Comparison of ENCODE assay signal across 8 cellular contexts in genomic region chr10:69958232-69958902, GRCh38.
A peak's percentile ranks its signal among the peaks of the same experiment; 100 is the strongest.
DNase-seq lines count a peak whose midpoint lies in the region; TF ChIP-seq lines count a peak whose summit lies in the region.

No MANE protein-coding gene starts in this region.

- TF ChIP-seq CTCF in HFF-Myc (IDR thresholded peaks at IDR 0.05; ENCODE audit: low read depth, low read length, missing control alignments) (peak; percentile 92), ascending aorta (IDR thresholded peaks at IDR 0.05) (peak; percentile 54 to 80 (median 72))

- intact Hi-C loops in ascending aorta (cut with DNase I) = loop anchor here (2.0 kb wide), 1 partner anchor 172 kb away; no protein-coding TSS in a partner anchor

- H3K27ac ChIP-seq in ascending aorta (no peak overlapping the region), iPS DF 6.9 (ENCODE audit: low read length) (no peak overlapping the region)

- H3K9me3 ChIP-seq in ascending aorta (no peaks in the 10 kb centered on the region), iPS DF 6.9 (ENCODE audit: control insufficient read depth, insufficient read depth, low read length) (no peaks in the 10 kb centered on the region)

- no peaks in the 10 kb centered on the region for H3K4me1 ChIP-seq in ascending aorta
- H3K4me1 ChIP-seq in iPS DF 6.9 (ENCODE audit: control insufficient read depth, insufficient read depth, low read length) = no peaks in the 10 kb centered on the region

- DNase-seq in SIG-M5 treated with dmso at 0.1 percent for 504 hours (lab: John Stamatoyannopoulos, UW; ENCODE audit: unreplicated experiment) = peak; percentile 60
- DNase-seq in SIG-M5 (lab: John Stamatoyannopoulos, UW) = no peak
- peak; percentile 38 for DNase-seq in HFF-Myc (ENCODE audit: extremely low read depth, low read depth)
- DNase-seq in NCI-H226 = peak; percentile 18
- peak in 1 of 2 donors; percentile 62 for DNase-seq in ascending aorta (ENCODE audit: low spot score in 2 of 2)
- DNase-seq in iPS DF 6.9 (ENCODE audit: low read depth, low spot score) = peak; percentile 57
- peak; percentile 38 for DNase-seq in superior temporal gyrus (ENCODE audit: extremely low spot score)
- DNase-seq in SHP77 (lab: John Stamatoyannopoulos, UW) = no peak

- H3K27me3 ChIP-seq in ascending aorta = no peaks in the 10 kb centered on the region
- H3K27me3 ChIP-seq in iPS DF 6.9 (ENCODE audit: control insufficient read depth, insufficient read depth, low read length) = no peaks in the 10 kb centered on the region

- no peaks in the 10 kb centered on the region for H3K36me3 ChIP-seq in ascending aorta
- no peaks in the 10 kb centered on the region for H3K36me3 ChIP-seq in iPS DF 6.9 (ENCODE audit: control insufficient read depth, insufficient read depth, low read length)

- H3K4me3 ChIP-seq in HFF-Myc (replicated peaks; ENCODE audit: low read depth, low read length) (no peak overlapping the region), ascending aorta (no peak overlapping the region), iPS DF 6.9 (ENCODE audit: low read length) (no peak overlapping the region)

- no CpG with 5 or more reads among the region's 1 CpG for WGBS in iPS DF 6.9 (ENCODE audit: insufficient coverage, insufficient read length)

Comparison
In these comparisons a context has a peak if more than half of its experiments do, and no peak if none do; other contexts are left out.
1. DNase-seq: peak in SIG-M5 treated with dmso at 0.1 percent for 504 hours (single experiment), HFF-Myc (single experiment), NCI-H226 (single experiment), iPS DF 6.9 (single experiment) and superior temporal gyrus (single experiment); none in SIG-M5 (single experiment) and SHP77 (0 of 2).